16 cellular contexts compared by ENCODE assay signal in genomic region chr2:75287624-75288313, GRCh38.
DNase-seq lines count a peak whose midpoint lies in the region; ATAC-seq and TF ChIP-seq lines count a peak whose summit lies in the region.
"Had no signal": no experiment of that assay in that cellular context is flagged by ENCODE, and none has a peak within 500 bp of the region (broad histone marks: within the 10 kb centered on the region; RNA-seq: fewer than 3 reads in every experiment).

No MANE protein-coding gene starts in this region.

- H3K4ac ChIP-seq in mesenchymal stem cell (ENCODE audit: low read depth in 1 of 2, low read length in 2 of 2) = no peak overlapping the region

- TF ChIP-seq CTCF in activated B cell treated with CpG ODN at 0.5 μM for 24 hours (IDR thresholded peaks at IDR 0.05) = no peak

- no peak overlapping the region for H4K8ac ChIP-seq in mesenchymal stem cell (ENCODE audit: low read length)

- no peak for TF ChIP-seq POLR2A in GM18505 (IDR thresholded peaks at IDR 0.05; ENCODE audit: borderline replicate concordance, extremely low read depth, insufficient read depth, insufficient read length)

- no peak overlapping the region for H2BK12ac ChIP-seq in mesenchymal stem cell (ENCODE audit: low read length in 2 of 2)

- no peak overlapping the region for H2AK5ac ChIP-seq in mesenchymal stem cell (ENCODE audit: low read length, severe bottlenecking)

- no peak overlapping the region for H3K4me2 ChIP-seq in mesenchymal stem cell (ENCODE audit: low read length, poor library complexity, severe bottlenecking)

- H4K91ac ChIP-seq in mesenchymal stem cell (ENCODE audit: low read length) = no peak overlapping the region

- no peaks in the 10 kb centered on the region for H3K4me1 ChIP-seq in mesenchymal stem cell (ENCODE audit: control insufficient read depth, insufficient read depth, low read depth, low read length)

- no peaks in the 10 kb centered on the region for H3K36me3 ChIP-seq in mesenchymal stem cell (ENCODE audit: control insufficient read depth in 1 of 2, insufficient read depth in 2 of 2, low read depth in 1 of 2, low read length in 2 of 2)
- H3K36me3 ChIP-seq: spleen had no signal

- peak overlapping the region; percentile 72 for H3K27ac Mint-ChIP-seq in activated B cell treated with CpG ODN at 0.5 μM for 24 hours

- intact Hi-C loops in activated B cell treated with CpG ODN at 0.5 μM for 24 hours (cut with micrococcal nuclease) = no loop called here

- DNase-seq in activated B cell treated with CpG ODN at 0.5 μM for 24 hours = no peak
- DNase-seq in stimulated activated CD4-positive, alpha-beta T cell treated with anti-CD3 and anti-CD28 coated beads, Interleukin-1b, Interleukin-23, amount 100 ng/mL, for 48 hours = no peak
- DNase-seq in mesenchymal stem cell = no peak
- no peak for DNase-seq in kidney glomerular epithelial cell (lab: John Stamatoyannopoulos, UW)
- DNase-seq: activated naive CD4-positive, alpha-beta T cell; C1 segment of cervical spinal cord; GDM1; GM23248; NCI-H510A treated with DMSO at 0.1 percent for 48 hours; spleen had no signal

- H2BK120ac ChIP-seq in mesenchymal stem cell (ENCODE audit: low read depth, low read length) = no peak overlapping the region

- no peak overlapping the region for H3K18ac ChIP-seq in mesenchymal stem cell (ENCODE audit: low read depth in 1 of 2, low read length in 2 of 2)

- H3K23ac ChIP-seq in mesenchymal stem cell (ENCODE audit: low read length in 2 of 2) = no peak overlapping the region

- CTCF ChIA-PET in activated B cell treated with CpG ODN at 0.5 μM for 24 hours (lab: Charles Lee) = no interaction called here

- H2AFZ ChIP-seq in mesenchymal stem cell (ENCODE audit: low read depth, low read length) = no peak overlapping the region
- H2AFZ ChIP-seq: GM23248 had no signal

- H3K36me3 Mint-ChIP-seq in activated B cell treated with CpG ODN at 0.5 μM for 24 hours (ENCODE audit: low read depth) = peaks cover 11% of the 10 kb centered on the region

- POLR2A ChIA-PET in activated B cell treated with CpG ODN at 0.5 μM for 24 hours (lab: Charles Lee) = no interaction called here

- no peak overlapping the region for H3K4me3 ChIP-seq in mesenchymal stem cell (ENCODE audit: insufficient read depth in 1 of 2, low read depth in 1 of 2, low read length in 2 of 2)
- H3K4me3 ChIP-seq: GM23248, spleen had no signal

- H3K9me3 ChIP-seq in mesenchymal stem cell (ENCODE audit: control insufficient read depth, low read length) = no peaks in the 10 kb centered on the region
- H3K9me3 ChIP-seq: spleen had no signal

- H2BK5ac ChIP-seq in mesenchymal stem cell (ENCODE audit: low read depth, low read length, poor library complexity, severe bottlenecking) = no peak overlapping the region

- H3K79me1 ChIP-seq in mesenchymal stem cell (replicated peaks; ENCODE audit: low read length, poor library complexity, severe bottlenecking) = no peaks in the 10 kb centered on the region

- ATAC-seq in GM18505 (IDR thresholded peaks at IDR 0.05; ENCODE audit: unreplicated experiment) (peak; percentile 55), GM21381 (IDR thresholded peaks at IDR 0.05; ENCODE audit: unreplicated experiment) (peak; percentile 68), HG03175 (IDR thresholded peaks at IDR 0.05; ENCODE audit: unreplicated experiment) (peak; percentile 73), activated B cell treated with CpG ODN at 0.5 μM for 24 hours (ENCODE audit: low read depth) (no peak), GM18520 (IDR thresholded peaks at IDR 0.05; ENCODE audit: unreplicated experiment) (no peak)

- H3K9me3 Mint-ChIP-seq in activated B cell treated with CpG ODN at 0.5 μM for 24 hours = no peaks in the 10 kb centered on the region

- H2BK15ac ChIP-seq in mesenchymal stem cell (ENCODE audit: low read depth, poor library complexity, severe bottlenecking) = no peak overlapping the region

- H3K4me1 Mint-ChIP-seq in activated B cell treated with CpG ODN at 0.5 μM for 24 hours = peaks cover 30% of the 10 kb centered on the region
- H3K4me1 Mint-ChIP-seq: central memory CD8-positive, alpha-beta T cell had no signal

- no peak overlapping the region for H3K14ac ChIP-seq in mesenchymal stem cell (ENCODE audit: low read length in 2 of 2)

- H3K27me3 ChIP-seq in mesenchymal stem cell (ENCODE audit: control insufficient read depth in 1 of 2, insufficient read depth in 1 of 2, low read length in 2 of 2) = no peaks in the 10 kb centered on the region
- H3K27me3 ChIP-seq: spleen had no signal

- H3K27me3 Mint-ChIP-seq in activated B cell treated with CpG ODN at 0.5 μM for 24 hours = no peaks in the 10 kb centered on the region

- 100% methylated on average over 1 of the region's 1 CpG for WGBS in mesenchymal stem cell

- H3K4me3 Mint-ChIP-seq in activated B cell treated with CpG ODN at 0.5 μM for 24 hours = no peak overlapping the region
- H3K4me3 Mint-ChIP-seq: central memory CD8-positive, alpha-beta T cell had no signal

- no peak overlapping the region for H3K9ac ChIP-seq in mesenchymal stem cell (ENCODE audit: low read length)
- H3K9ac ChIP-seq: GM23248 had no signal

- H3K27ac ChIP-seq in mesenchymal stem cell (ENCODE audit: low read length, poor library complexity, severe bottlenecking) = no peak overlapping the region
- H3K27ac ChIP-seq: GM23248, HL-60 had no signal

Comparison
In these comparisons a context has a peak if more than half of its experiments do, and no peak if none do; other contexts are left out.
1. ATAC-seq: peak in GM18505 (single experiment), GM21381 (single experiment) and HG03175 (single experiment); none in activated B cell treated with CpG ODN at 0.5 μM for 24 hours (single experiment) and GM18520 (single experiment).